In the genomic region with DNA sequence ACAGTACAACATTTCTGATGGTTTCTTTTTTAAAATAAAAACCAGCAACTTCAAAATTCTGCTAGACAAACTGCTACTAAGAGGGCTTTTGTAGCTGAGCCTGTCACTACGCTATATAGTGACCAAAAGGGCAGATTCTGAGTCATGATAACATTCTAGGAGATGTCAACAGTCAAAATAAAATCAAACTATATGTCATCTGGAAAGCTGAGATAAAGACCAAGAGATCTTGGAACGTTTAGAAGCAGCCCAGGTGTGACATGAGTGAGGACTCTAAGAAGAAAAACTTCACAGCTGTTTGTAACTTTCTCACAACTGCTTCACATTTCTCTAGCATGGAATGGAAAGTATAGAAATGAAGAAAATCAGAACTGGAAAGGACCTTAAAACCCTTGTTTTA, we compare ENCODE assay signal across 22 cellular contexts.
DNase-seq lines count a peak whose midpoint lies in the region; ATAC-seq and TF ChIP-seq lines count a peak whose summit lies in the region.
"Had no signal": no experiment of that assay in that cellular context is flagged by ENCODE, and none has a peak within 500 bp of the region (broad histone marks: within the 10 kb centered on the region; RNA-seq: fewer than 3 reads in every experiment).

No MANE protein-coding gene starts in this region.

- ATAC-seq in stimulated activated naive CD8-positive, alpha-beta T cell treated with anti-CD3 and anti-CD28 coated beads, Interleukin-15, Interleukin-2, amounts not matched to agents 100 U/mL and 50 U/mL, for 24 hours: peak; percentile 55
- no peak for ATAC-seq in stimulated activated naive CD8-positive, alpha-beta T cell treated with anti-CD3 and anti-CD28 coated beads, Interleukin-15, amount 100 ng/mL, for 72 hours
- ATAC-seq in HG02885 (IDR thresholded peaks at IDR 0.05; ENCODE audit: poor library complexity, unreplicated experiment) (peak; percentile 43), HG03469 (IDR thresholded peaks at IDR 0.05; ENCODE audit: unreplicated experiment) (no peak), GM18517 (IDR thresholded peaks at IDR 0.05; ENCODE audit: unreplicated experiment) (no peak), HG02759 (IDR thresholded peaks at IDR 0.05; ENCODE audit: unreplicated experiment) (no peak)
- ATAC-seq: A549, HepG2, left lobe of liver, Right ventricle myocardium inferior had no signal

- H3K4me1 ChIP-seq in SJCRH30 (peaks cover 55% of the 10 kb centered on the region), SK-N-SH (ENCODE audit: control insufficient read depth in 1 of 2, insufficient read depth in 2 of 2, low read depth in 1 of 2, low read length in 1 of 2) (peaks cover 8 to 25% of the 10 kb centered on the region in 2 experiments)
- H3K4me1 ChIP-seq: breast epithelium had no signal

- H3K9me3 Mint-ChIP-seq in stimulated activated naive CD8-positive, alpha-beta T cell treated with anti-CD3 and anti-CD28 coated beads, Interleukin-15, amount 100 ng/mL, for 72 hours: no peaks in the 10 kb centered on the region
- H3K9me3 Mint-ChIP-seq: activated naive CD4-positive, alpha-beta T cell treated with anti-CD3 and anti-CD28 coated beads, Interleukin-2, amount 50 U/mL, for 72 hours; CD4-positive, alpha-beta T cell; H9 had no signal

- no peak for TF ChIP-seq EP300 in SK-N-SH (IDR thresholded peaks at IDR 0.05; ENCODE audit: borderline replicate concordance in 1 of 2, low read depth in 1 of 2, low read length in 1 of 2)

- H3F3A ChIP-seq in SK-N-SH (replicated peaks; ENCODE audit: insufficient read depth): peaks cover 30% of the 10 kb centered on the region

- H3K4me1 Mint-ChIP-seq in stimulated activated naive CD8-positive, alpha-beta T cell treated with anti-CD3 and anti-CD28 coated beads, Interleukin-15, amount 100 ng/mL, for 72 hours: peaks cover 4% of the 10 kb centered on the region

- H3K27ac Mint-ChIP-seq in stimulated activated naive CD8-positive, alpha-beta T cell treated with anti-CD3 and anti-CD28 coated beads, Interleukin-15, amount 100 ng/mL, for 72 hours: no peak overlapping the region
- H3K27ac Mint-ChIP-seq: activated naive CD4-positive, alpha-beta T cell treated with anti-CD3 and anti-CD28 coated beads, Interleukin-2, amount 50 U/mL, for 72 hours; CD4-positive, alpha-beta T cell; H9 had no signal

- H3K4me3 Mint-ChIP-seq in stimulated activated naive CD8-positive, alpha-beta T cell treated with anti-CD3 and anti-CD28 coated beads, Interleukin-15, amount 100 ng/mL, for 72 hours: no peak overlapping the region
- H3K4me3 Mint-ChIP-seq: CD4-positive, alpha-beta T cell; H9 had no signal

- H3K9me3 ChIP-seq in SJCRH30 (replicated peaks) (no peaks in the 10 kb centered on the region), SK-N-SH (no peaks in the 10 kb centered on the region)
- H3K9me3 ChIP-seq: A549, breast epithelium had no signal

- no peaks in the 10 kb centered on the region for H4K20me1 ChIP-seq in SK-N-SH (ENCODE audit: insufficient read depth)

- H3K27me3 ChIP-seq in SJCRH30 (no peaks in the 10 kb centered on the region), SK-N-SH (ENCODE audit: insufficient read depth) (no peaks in the 10 kb centered on the region)
- H3K27me3 ChIP-seq: breast epithelium had no signal

- H3K79me2 ChIP-seq in SK-N-SH (ENCODE audit: insufficient read depth): no peaks in the 10 kb centered on the region

- no peak overlapping the region for H2AFZ ChIP-seq in SK-N-SH (ENCODE audit: low read depth)

- H3K9me2 ChIP-seq in SK-N-SH: no peaks in the 10 kb centered on the region

- no peak for TF ChIP-seq CTCF in SK-N-SH (IDR thresholded peaks at IDR 0.05)

- no peak overlapping the region for H3K9ac ChIP-seq in SK-N-SH

- H3K4me3 ChIP-seq in SJCRH30 (no peak overlapping the region), SK-N-SH (ENCODE audit: low read depth in 2 of 2, low read length in 1 of 2) (no peak overlapping the region)
- H3K4me3 ChIP-seq: A549, breast epithelium had no signal

- H3K27ac ChIP-seq in SJCRH30 (peak overlapping the region; percentile 46), SK-N-SH (ENCODE audit: low read depth in 2 of 2, low read length in 1 of 2) (no peak overlapping the region)
- H3K27ac ChIP-seq: A549, breast epithelium had no signal

- no peaks in the 10 kb centered on the region for H3K27me3 Mint-ChIP-seq in stimulated activated naive CD8-positive, alpha-beta T cell treated with anti-CD3 and anti-CD28 coated beads, Interleukin-15, amount 100 ng/mL, for 72 hours
- H3K27me3 Mint-ChIP-seq: CD4-positive, alpha-beta T cell had no signal

- H3K36me3 ChIP-seq in SJCRH30 (no peaks in the 10 kb centered on the region), SK-N-SH (replicated peaks in 1 of 2; ENCODE audit: control insufficient read depth in 1 of 2, insufficient read depth in 2 of 2, low read length in 1 of 2) (no peaks in the 10 kb centered on the region)
- H3K36me3 ChIP-seq: breast epithelium had no signal

- POLR2A ChIA-PET in SK-N-SH (lab: Yijun Ruan, JAX): no interaction called here

- TF ChIP-seq RAD21 in SK-N-SH (IDR thresholded peaks at IDR 0.05; ENCODE audit: low read length): no peak

- no peak overlapping the region for H3K4me2 ChIP-seq in SK-N-SH
- H3K4me2 ChIP-seq: A549 had no signal

- no peak for DNase-seq in stimulated activated naive CD8-positive, alpha-beta T cell treated with anti-CD3 and anti-CD28 coated beads, Interleukin-15, Interleukin-2, amounts not matched to agents 100 U/mL and 50 U/mL, for 24 hours
- no peak for DNase-seq in stimulated activated naive CD8-positive, alpha-beta T cell treated with anti-CD3 and anti-CD28 coated beads, Interleukin-15, amount 100 ng/mL, for 72 hours
- DNase-seq in SJCRH30 (no peak), SK-N-SH (no peak)
- DNase-seq: activated CD4-positive, CD25-positive, alpha-beta regulatory T cell treated with anti-CD3 and anti-CD28 coated beads, Interleukin-2, amount 50 U/mL, for 72 hours; CD4-positive, alpha-beta T cell; H9; NCI-H1048; NK-92 treated with Interleukin-12 subunit alpha and Interleukin-12 subunit beta, amount 100 ng/mL, for 24 hours; posterior cingulate gyrus; stimulated activated CD4-positive, alpha-beta T cell treated with anti-CD3 and anti-CD28 coated beads, Interleukin-12 subunit alpha, Interleukin-12 subunit beta, amount 100 ng/mL, for 4 hours; substantia nigra had no signal

- WGBS in SK-N-SH (ENCODE audit: low lambda C conversion rate): 87% methylated on average over 2 of the region's 2 CpGs

- CTCF ChIA-PET in SK-N-SH (lab: Yijun Ruan, JAX): interaction anchor here (0.9 to 1.7 kb wide), 2 partner anchors 169 to 224 kb away, joined by 3 to 4 read pairs; no protein-coding TSS in a partner anchor

TF ChIP-seq in SK-N-SH, 30 proteins besides CTCF, POLR2A, EP300 and RAD21:
- TF ChIP-seq, protein P1, sequence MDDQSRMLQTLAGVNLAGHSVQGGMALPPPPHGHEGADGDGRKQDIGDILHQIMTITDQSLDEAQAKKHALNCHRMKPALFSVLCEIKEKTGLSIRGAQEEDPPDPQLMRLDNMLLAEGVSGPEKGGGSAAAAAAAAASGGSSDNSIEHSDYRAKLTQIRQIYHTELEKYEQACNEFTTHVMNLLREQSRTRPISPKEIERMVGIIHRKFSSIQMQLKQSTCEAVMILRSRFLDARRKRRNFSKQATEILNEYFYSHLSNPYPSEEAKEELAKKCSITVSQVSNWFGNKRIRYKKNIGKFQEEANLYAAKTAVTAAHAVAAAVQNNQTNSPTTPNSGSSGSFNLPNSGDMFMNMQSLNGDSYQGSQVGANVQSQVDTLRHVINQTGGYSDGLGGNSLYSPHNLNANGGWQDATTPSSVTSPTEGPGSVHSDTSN (IDR thresholded peaks at IDR 0.05): no peak
- no peak for TF ChIP-seq CHD2 (IDR thresholded peaks at IDR 0.05; ENCODE audit: low read length, partially characterized antibody)
- TF ChIP-seq SIN3A (IDR thresholded peaks at IDR 0.05; ENCODE audit: borderline replicate concordance, low read depth, low read length): no peak
- TF ChIP-seq YY1 (IDR thresholded peaks at IDR 0.05; ENCODE audit: low read depth): no peak
- TF ChIP-seq TCF12 (IDR thresholded peaks at IDR 0.05): no peak
- no peak for TF ChIP-seq SMC3 (IDR thresholded peaks at IDR 0.05; ENCODE audit: low read depth, low read length)
- TF ChIP-seq, protein P2, sequence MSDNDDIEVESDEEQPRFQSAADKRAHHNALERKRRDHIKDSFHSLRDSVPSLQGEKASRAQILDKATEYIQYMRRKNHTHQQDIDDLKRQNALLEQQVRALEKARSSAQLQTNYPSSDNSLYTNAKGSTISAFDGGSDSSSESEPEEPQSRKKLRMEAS (IDR thresholded peaks at IDR 0.05; ENCODE audit: low read depth): no peak
TF ChIP-seq in SK-N-SH: peak in this region for 0.

Comparison
In these comparisons a context has a peak if more than half of its experiments do, and no peak if none do; other contexts are left out.
1. ATAC-seq: peak in stimulated activated naive CD8-positive, alpha-beta T cell treated with anti-CD3 and anti-CD28 coated beads, Interleukin-15, Interleukin-2, amounts not matched to agents 100 U/mL and 50 U/mL, for 24 hours (single experiment) and HG02885 (single experiment); none in stimulated activated naive CD8-positive, alpha-beta T cell treated with anti-CD3 and anti-CD28 coated beads, Interleukin-15, amount 100 ng/mL, for 72 hours (single experiment), HG03469 (single experiment), GM18517 (single experiment) and HG02759 (single experiment).